Comparison of ENCODE assay signal across 23 cellular contexts in genomic region chr14:24894583-24895242, GRCh38.
DNase-seq lines count a peak whose midpoint lies in the region; ATAC-seq and TF ChIP-seq lines count a peak whose summit lies in the region.
"Had no signal": no experiment of that assay in that cellular context is flagged by ENCODE, and none has a peak within 500 bp of the region (broad histone marks: within the 10 kb centered on the region; RNA-seq: fewer than 3 reads in every experiment).

No MANE protein-coding gene starts in this region.

- H3K27ac ChIP-seq in right atrium auricular region = peak overlapping the region in 1 of 2 donors; percentile 32
- H3K27ac ChIP-seq in body of pancreas = peak overlapping the region in 2 of 4 donors; percentile 24 to 41
- H3K27ac ChIP-seq in tibial nerve = peak overlapping the region in 3 of 4 donors; percentile 8 to 75 (median 68)
- H3K27ac ChIP-seq: 22Rv1, BLaER1, PC-9 had no signal

- peak overlapping the region; percentile 80 for H3K27ac Mint-ChIP-seq in osteocyte (ENCODE audit: unreplicated experiment)
- H3K27ac Mint-ChIP-seq: CD4-positive, alpha-beta memory T cell had no signal

- no peaks in the 10 kb centered on the region for H3K27me3 ChIP-seq in right atrium auricular region
- no peaks in the 10 kb centered on the region for H3K27me3 ChIP-seq in body of pancreas
- no peaks in the 10 kb centered on the region for H3K27me3 ChIP-seq in tibial nerve
- H3K27me3 ChIP-seq: BLaER1 had no signal

- no peaks in the 10 kb centered on the region for H3K36me3 ChIP-seq in right atrium auricular region
- no peaks in the 10 kb centered on the region for H3K36me3 ChIP-seq in body of pancreas (replicated peaks in 1 of 2; ENCODE audit: insufficient read depth in 1 of 2, low read depth in 2 of 2)
- H3K36me3 ChIP-seq in tibial nerve = no peaks in the 10 kb centered on the region
- H3K36me3 ChIP-seq: BLaER1 had no signal

- 11 to 13% methylated on average over 5 of the region's 5 CpGs for WGBS in body of pancreas, 2 donors
- WGBS in tibial nerve, 2 donors = 42 to 60% methylated on average over 5 of the region's 5 CpGs

- ATAC-seq in Right ventricle myocardium superior (ENCODE audit: poor library complexity) (peak; percentile 25), body of pancreas (peak; percentile 31), HG03139 (IDR thresholded peaks at IDR 0.05; ENCODE audit: unreplicated experiment) (no peak)
- ATAC-seq: HCT116 had no signal

- no peaks in the 10 kb centered on the region for H3K27me3 Mint-ChIP-seq in osteocyte (ENCODE audit: unreplicated experiment)

- H3K9me3 ChIP-seq in right atrium auricular region = peaks cover 4 to 9% of the 10 kb centered on the region in 2 donors
- H3K9me3 ChIP-seq in body of pancreas = no peaks in the 10 kb centered on the region
- H3K9me3 ChIP-seq in tibial nerve = peaks cover 0 to 13% (median 0%) of the 10 kb centered on the region in 4 donors
- H3K9me3 ChIP-seq: SK-N-SH had no signal

- peaks cover 2% of the 10 kb centered on the region for H3K36me3 Mint-ChIP-seq in osteocyte (ENCODE audit: unreplicated experiment)
- H3K36me3 Mint-ChIP-seq: CD4-positive, alpha-beta memory T cell had no signal

- TF ChIP-seq EP300 in tibial nerve (IDR thresholded peaks at IDR 0.05) = no peak

- H3K4me3 ChIP-seq in right atrium auricular region (no peak overlapping the region), body of pancreas (no peak overlapping the region), tibial nerve (no peak overlapping the region)
- H3K4me3 ChIP-seq: BLaER1, PC-9 had no signal

- peaks cover 19% of the 10 kb centered on the region for H3K9me3 Mint-ChIP-seq in osteocyte (ENCODE audit: unreplicated experiment)

- peaks cover 36% of the 10 kb centered on the region for H3K4me1 Mint-ChIP-seq in osteocyte (ENCODE audit: unreplicated experiment)
- H3K4me1 Mint-ChIP-seq: CD4-positive, alpha-beta memory T cell had no signal

- no peak for TF ChIP-seq POLR2A in body of pancreas (IDR thresholded peaks at IDR 0.05)
- no peak for TF ChIP-seq POLR2A in tibial nerve (IDR thresholded peaks at IDR 0.05)

- DNase-seq in Right ventricle myocardium superior = no peak
- DNase-seq in right atrium auricular region (ENCODE audit: low spot score) = no peak
- DNase-seq in body of pancreas = no peak
- no peak for DNase-seq in osteocyte (ENCODE audit: extremely low spot score, unreplicated experiment)
- no peak for DNase-seq in tibial nerve (ENCODE audit: low spot score in 2 of 2)
- no peak for DNase-seq in CD1c-positive myeloid dendritic cell (ENCODE audit: extremely low spot score)
- DNase-seq in hepatic stellate cell (ENCODE audit: low spot score) = no peak
- DNase-seq: ACHN; Caco-2; CD4-positive, alpha-beta memory T cell; DND-41; NCI-H1092 treated with DMSO at 0.1 percent for 48 hours; NCI-H146; NCI-H510A treated with DMSO at 0.1 percent for 48 hours; NCI-H748 treated with DMSO at 0.1 percent for 48 hours; PC-9; RPMI8226; SIG-M5; SK-N-SH had no signal

- H3K4me1 ChIP-seq in right atrium auricular region (peaks cover 0 to 10% of the 10 kb centered on the region in 2 donors), body of pancreas (peaks cover 42% of the 10 kb centered on the region), tibial nerve (peaks cover 0 to 25% (median 0%) of the 10 kb centered on the region in 4 donors)
- H3K4me1 ChIP-seq: BLaER1, Caco-2 had no signal

- TF ChIP-seq CTCF in right atrium auricular region (IDR thresholded peaks at IDR 0.05) (no peak), body of pancreas (IDR thresholded peaks at IDR 0.05) (no peak), osteocyte (IDR thresholded peaks at IDR 0.05) (no peak), tibial nerve (IDR thresholded peaks at IDR 0.05) (no peak)

- intact Hi-C loops in Right ventricle myocardium superior (cut with DNase I) = no loop called here
- intact Hi-C loops in body of pancreas (cut with DNase I) = no loop called here

- no peak overlapping the region for H3K4me3 Mint-ChIP-seq in osteocyte (ENCODE audit: unreplicated experiment)
- H3K4me3 Mint-ChIP-seq: CD4-positive, alpha-beta memory T cell had no signal
